Comparison of ENCODE assay signal across 10 cellular contexts in the genomic region with DNA sequence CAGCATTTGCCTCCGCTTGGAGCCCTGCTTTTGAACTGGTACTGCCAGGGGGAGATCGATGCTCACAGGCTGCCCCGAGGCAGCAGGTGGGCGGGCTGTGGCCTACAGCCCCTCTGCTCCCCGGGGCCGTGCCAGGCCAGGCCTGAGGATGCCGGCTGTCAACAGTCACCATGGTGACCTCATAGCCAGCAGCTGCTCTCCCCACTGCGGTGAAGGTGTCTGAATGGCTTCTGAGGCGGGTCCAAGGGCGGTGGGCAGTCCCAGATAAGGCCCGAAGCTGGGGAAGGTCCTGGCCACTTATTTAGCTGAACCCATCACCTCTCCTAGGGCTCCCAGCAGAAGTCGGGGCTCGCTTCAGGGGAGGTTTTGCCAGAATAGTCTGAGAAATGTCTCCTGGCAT.
A peak's percentile ranks its signal among the peaks of the same experiment; 100 is the strongest.
DNase-seq lines count a peak whose midpoint lies in the region; TF ChIP-seq lines count a peak whose summit lies in the region.
"Had no signal": no experiment of that assay in that cellular context is flagged by ENCODE, and none has a peak within 500 bp of the region (broad histone marks: within the 10 kb centered on the region; RNA-seq: fewer than 3 reads in every experiment).

No MANE protein-coding gene starts in this region.

- H3K27me3 ChIP-seq in BLaER1 treated with 17β-estradiol and CSF1 and Interleukin-3, amounts not matched to agents 10 nM and 100 nM: no peaks in the 10 kb centered on the region
- H3K27me3 ChIP-seq in ascending aorta (no peaks in the 10 kb centered on the region), prostate gland (replicated peaks; ENCODE audit: insufficient read depth) (no peaks in the 10 kb centered on the region)

- H3K27ac ChIP-seq in BLaER1 treated with 17β-estradiol and CSF1 and Interleukin-3, amounts not matched to agents 10 nM and 100 nM: peak overlapping the region in 7 of 11 experiments; percentile 57 to 76 (median 69); a peak in 12 of 22 replicates
- peak overlapping the region in 1 of 2 donors; percentile 14 for H3K27ac ChIP-seq in ascending aorta
- H3K27ac ChIP-seq in prostate gland: no peak overlapping the region

- no peaks in the 10 kb centered on the region for H4K20me1 ChIP-seq in BLaER1 treated with 17β-estradiol and CSF1 and Interleukin-3, amounts not matched to agents 10 nM and 100 nM

- 71% methylated on average over 13 of the region's 13 CpGs for WGBS in prostate gland

- no peaks in the 10 kb centered on the region for H3K9me3 ChIP-seq in BLaER1 treated with 17β-estradiol and CSF1 and Interleukin-3, amounts not matched to agents 10 nM and 100 nM (replicated peaks in 1 of 11)
- H3K9me3 ChIP-seq in ascending aorta (no peaks in the 10 kb centered on the region), prostate gland (no peaks in the 10 kb centered on the region)

- peak overlapping the region; percentile 73 to 91 (median 82) for H3K4me2 ChIP-seq in BLaER1 treated with 17β-estradiol and CSF1 and Interleukin-3, amounts not matched to agents 10 nM and 100 nM

- peaks cover 87% of the 10 kb centered on the region for H3K4me1 Mint-ChIP-seq in nephron
- H3K4me1 Mint-ChIP-seq in activated T-helper 1 cell treated with anti-CD3 and anti-CD28 coated beads, Interleukin-12 subunit alpha, Interleukin-12 subunit beta, Interleukin-2, Interleukin-4 antibody, amounts not matched to agents 30 ng/mL and 10 ng/mL and 1 ng/mL, durations not matched to agents 14 hours and 24 hours and 36 hours (ENCODE audit: low read depth): peaks cover 32% of the 10 kb centered on the region

- peak; percentile 94 for DNase-seq in LHCN-M2 (ENCODE audit: low read depth)
- DNase-seq in SK-N-DZ (ENCODE audit: low spot score): peak; percentile 60
- no peak for DNase-seq in ascending aorta (ENCODE audit: low spot score in 2 of 2)
- DNase-seq in stimulated activated CD4-positive, alpha-beta T cell treated with anti-CD3 and anti-CD28 coated beads, Interleukin-2, amount 100 ng/mL, for 48 hours: no peak
- DNase-seq in activated T-helper 1 cell treated with anti-CD3 and anti-CD28 coated beads, Interleukin-12 subunit alpha, Interleukin-12 subunit beta, Interleukin-2, Interleukin-4 antibody, amounts not matched to agents 30 ng/mL and 10 ng/mL and 1 ng/mL, durations not matched to agents 14 hours and 24 hours and 36 hours (ENCODE audit: low spot score): no peak
- no peak for DNase-seq in prostate gland (ENCODE audit: low spot score)
- DNase-seq: CD4-positive, alpha-beta memory T cell; stimulated activated CD4-positive, alpha-beta T cell treated with anti-CD3 and anti-CD28 coated beads, Interleukin-4, amount 100 ng/mL, for 24 hours had no signal

- no peak for TF ChIP-seq POLR2A in prostate gland (IDR thresholded peaks at IDR 0.05)

- no peaks in the 10 kb centered on the region for H3K27me3 Mint-ChIP-seq in nephron (ENCODE audit: low read depth)
- H3K27me3 Mint-ChIP-seq in activated T-helper 1 cell treated with anti-CD3 and anti-CD28 coated beads, Interleukin-12 subunit alpha, Interleukin-12 subunit beta, Interleukin-2, Interleukin-4 antibody, amounts not matched to agents 30 ng/mL and 10 ng/mL and 1 ng/mL, durations not matched to agents 14 hours and 24 hours and 36 hours (ENCODE audit: insufficient read depth): no peaks in the 10 kb centered on the region
- H3K27me3 Mint-ChIP-seq: CD4-positive, alpha-beta memory T cell had no signal

- no peaks in the 10 kb centered on the region for H3K36me3 ChIP-seq in BLaER1 treated with 17β-estradiol and CSF1 and Interleukin-3, amounts not matched to agents 10 nM and 100 nM
- H3K36me3 ChIP-seq in ascending aorta (no peaks in the 10 kb centered on the region), prostate gland (no peaks in the 10 kb centered on the region)

- H3K9ac ChIP-seq in BLaER1 treated with 17β-estradiol and CSF1 and Interleukin-3, amounts not matched to agents 10 nM and 100 nM: peak overlapping the region in 6 of 11 experiments; percentile 16 to 71 (median 58); a peak in 6 of 22 replicates

- H3K4me3 ChIP-seq in BLaER1 treated with 17β-estradiol and CSF1 and Interleukin-3, amounts not matched to agents 10 nM and 100 nM: no peak overlapping the region
- no peak overlapping the region for H3K4me3 ChIP-seq in ascending aorta
- H3K4me3 ChIP-seq in prostate gland: no peak overlapping the region

- H3K36me3 Mint-ChIP-seq in nephron (ENCODE audit: low read depth): no peaks in the 10 kb centered on the region
- H3K36me3 Mint-ChIP-seq in activated T-helper 1 cell treated with anti-CD3 and anti-CD28 coated beads, Interleukin-12 subunit alpha, Interleukin-12 subunit beta, Interleukin-2, Interleukin-4 antibody, amounts not matched to agents 30 ng/mL and 10 ng/mL and 1 ng/mL, durations not matched to agents 14 hours and 24 hours and 36 hours (ENCODE audit: low read depth): no peaks in the 10 kb centered on the region
- H3K36me3 Mint-ChIP-seq: CD4-positive, alpha-beta memory T cell had no signal

- peaks cover 61 to 79% (median 74%) of the 10 kb centered on the region in 10 experiments for H3K4me1 ChIP-seq in BLaER1 treated with 17β-estradiol and CSF1 and Interleukin-3, amounts not matched to agents 10 nM and 100 nM
- H3K4me1 ChIP-seq in ascending aorta: peaks cover 12 to 14% of the 10 kb centered on the region in 2 donors
- no peaks in the 10 kb centered on the region for H3K4me1 ChIP-seq in prostate gland (replicated peaks)

- intact Hi-C loops in ascending aorta (cut with DNase I): no loop called here
- intact Hi-C loops in activated T-helper 1 cell treated with anti-CD3 and anti-CD28 coated beads, Interleukin-12 subunit alpha, Interleukin-12 subunit beta, Interleukin-2, Interleukin-4 antibody, amounts not matched to agents 30 ng/mL and 10 ng/mL and 1 ng/mL, durations not matched to agents 14 hours and 24 hours and 36 hours (cut with micrococcal nuclease): loop anchor here (5.0 kb wide), 1 partner anchor 397 kb away; no protein-coding TSS in a partner anchor
- intact Hi-C loops in prostate gland (cut with DNase I): no loop called here

- no peak for TF ChIP-seq CTCF in nephron (IDR thresholded peaks at IDR 0.05; ENCODE audit: unreplicated experiment in 3 of 3)
- TF ChIP-seq CTCF in ascending aorta (IDR thresholded peaks at IDR 0.05): no peak
- no peak for TF ChIP-seq CTCF in prostate gland (IDR thresholded peaks at IDR 0.05)

- H3K27ac Mint-ChIP-seq in nephron: peak overlapping the region; percentile 81 to 94 (median 92)
- no peak overlapping the region for H3K27ac Mint-ChIP-seq in activated T-helper 1 cell treated with anti-CD3 and anti-CD28 coated beads, Interleukin-12 subunit alpha, Interleukin-12 subunit beta, Interleukin-2, Interleukin-4 antibody, amounts not matched to agents 30 ng/mL and 10 ng/mL and 1 ng/mL, durations not matched to agents 14 hours and 24 hours and 36 hours
- H3K27ac Mint-ChIP-seq: CD4-positive, alpha-beta memory T cell had no signal

- H3K9me3 Mint-ChIP-seq in nephron: no peaks in the 10 kb centered on the region
- no peaks in the 10 kb centered on the region for H3K9me3 Mint-ChIP-seq in activated T-helper 1 cell treated with anti-CD3 and anti-CD28 coated beads, Interleukin-12 subunit alpha, Interleukin-12 subunit beta, Interleukin-2, Interleukin-4 antibody, amounts not matched to agents 30 ng/mL and 10 ng/mL and 1 ng/mL, durations not matched to agents 14 hours and 24 hours and 36 hours
- H3K9me3 Mint-ChIP-seq: CD4-positive, alpha-beta memory T cell had no signal

- H3K4me3 Mint-ChIP-seq in nephron: peak overlapping the region in 1 of 3 experiments; percentile 30
- H3K4me3 Mint-ChIP-seq in activated T-helper 1 cell treated with anti-CD3 and anti-CD28 coated beads, Interleukin-12 subunit alpha, Interleukin-12 subunit beta, Interleukin-2, Interleukin-4 antibody, amounts not matched to agents 30 ng/mL and 10 ng/mL and 1 ng/mL, durations not matched to agents 14 hours and 24 hours and 36 hours: no peak overlapping the region
- H3K4me3 Mint-ChIP-seq: CD4-positive, alpha-beta memory T cell had no signal

Comparison
In these comparisons a context has a peak if more than half of its experiments do, and no peak if none do; other contexts are left out.
1. H3K27ac ChIP-seq: peak in BLaER1 treated with 17β-estradiol and CSF1 and Interleukin-3, amounts not matched to agents 10 nM and 100 nM (7 of 11); none in prostate gland (0 of 2).
2. DNase-seq: peak in LHCN-M2 (single experiment) and SK-N-DZ (single experiment); none in ascending aorta (0 of 2), stimulated activated CD4-positive, alpha-beta T cell treated with anti-CD3 and anti-CD28 coated beads, Interleukin-2, amount 100 ng/mL, for 48 hours (0 of 2), activated T-helper 1 cell treated with anti-CD3 and anti-CD28 coated beads, Interleukin-12 subunit alpha, Interleukin-12 subunit beta, Interleukin-2, Interleukin-4 antibody, amounts not matched to agents 30 ng/mL and 10 ng/mL and 1 ng/mL, durations not matched to agents 14 hours and 24 hours and 36 hours (single experiment) and prostate gland (single experiment).